Comparison of ENCODE assay signal across 8 cellular contexts in the genomic region with DNA sequence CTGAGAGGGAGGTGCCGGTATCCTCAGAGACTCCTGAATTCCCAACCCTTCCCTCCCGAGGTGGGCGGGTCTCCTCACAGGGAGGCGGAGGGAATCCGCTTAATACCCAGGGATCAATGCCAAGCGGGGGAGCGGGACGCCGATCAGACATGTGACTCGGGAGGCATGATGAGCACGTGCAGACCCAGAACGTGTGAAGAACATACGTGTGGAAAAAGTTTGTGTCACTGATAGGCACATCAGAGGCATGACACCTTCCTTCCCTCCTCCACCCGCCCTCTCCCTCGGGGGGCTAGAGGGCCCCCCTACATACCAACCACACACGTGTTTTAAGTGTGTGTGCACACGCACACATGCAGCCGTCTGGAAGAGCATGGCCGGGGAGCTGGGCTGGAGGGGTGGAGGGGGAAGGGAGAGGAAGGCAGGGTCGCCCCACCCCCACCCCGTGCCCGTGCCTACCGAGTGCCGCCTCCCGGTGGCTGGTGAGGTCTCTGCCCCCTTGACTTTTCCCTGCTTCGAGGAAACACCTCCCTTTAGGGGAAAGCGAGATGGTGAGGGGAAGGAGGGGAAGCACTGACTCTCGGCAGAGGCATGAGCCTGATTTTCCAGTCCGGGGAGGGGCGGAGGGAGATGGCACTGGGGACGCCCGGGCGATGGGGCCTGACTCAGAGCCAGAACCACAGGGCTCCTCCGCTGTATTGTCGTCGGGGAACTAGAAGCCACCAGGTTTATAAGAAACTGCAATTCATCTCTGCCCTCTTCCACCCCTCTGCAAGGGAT. TPM values are rescaled to one million over a fixed set of nuclear protein-coding genes. Genes with fewer than 3 reads are reported as not detected.
DNase-seq lines count a peak whose midpoint lies in the region; ATAC-seq and TF ChIP-seq lines count a peak whose summit lies in the region.

No MANE protein-coding gene starts in this region.

- DNase-seq in WTC11 (ENCODE audit: low spot score) (peak; percentile 59), mammary epithelial cell (peak; percentile 32), ecto neural progenitor cell (ENCODE audit: low spot score) (no peak), NCI-H128 (lab: John Stamatoyannopoulos, UW; ENCODE audit: unreplicated experiment) (no peak), HuH-7 (ENCODE audit: low spot score) (no peak)
- DNase-seq in stimulated activated CD4-positive, alpha-beta T cell treated with anti-CD3 and anti-CD28 coated beads, Interleukin-1b, Interleukin-23, amount 100 ng/mL, for 4 hours (ENCODE audit: low read depth in 2 of 2): peak; percentile 91 to 97

- H3K27me3 Mint-ChIP-seq in WTC11 (ENCODE audit: low read depth): peaks cover 61% of the 10 kb centered on the region

- peaks cover 0 to 40% (median 0%) of the 10 kb centered on the region in 11 experiments; a peak in 6 of 22 replicates for H3K27me3 ChIP-seq in BLaER1 treated with 17β-estradiol and CSF1 and Interleukin-3, amounts not matched to agents 10 nM and 100 nM
- peaks cover 10% of the 10 kb centered on the region for H3K27me3 ChIP-seq in mammary epithelial cell (ENCODE audit: insufficient read depth, low read length)

- peak overlapping the region in 2 of 10 experiments; percentile 7 to 13; a peak in 1 of 20 replicates for H3K4me3 ChIP-seq in BLaER1 treated with 17β-estradiol and CSF1 and Interleukin-3, amounts not matched to agents 10 nM and 100 nM
- no peak overlapping the region for H3K4me3 ChIP-seq in mammary epithelial cell (replicated peaks in 1 of 3; ENCODE audit: insufficient read depth in 1 of 3, low read depth in 2 of 3, low read length in 3 of 3)

- POLR2A ChIA-PET in WTC11 (lab: Charles Lee): no interaction called here

- dilution Hi-C loops in mammary epithelial cell (cut with HindIII; ENCODE audit: low sequenced_read_pairs): no loop called here

- H3K27ac ChIP-seq in BLaER1 treated with 17β-estradiol and CSF1 and Interleukin-3, amounts not matched to agents 10 nM and 100 nM: peak overlapping the region in 1 of 11 experiments; percentile 17; a peak in 2 of 22 replicates
- H3K27ac ChIP-seq in mammary epithelial cell (ENCODE audit: insufficient read depth, low read depth, low read length): no peak overlapping the region

- no peak overlapping the region for H3K27ac Mint-ChIP-seq in WTC11

- H3K36me3 Mint-ChIP-seq in WTC11: no peaks in the 10 kb centered on the region

- peak overlapping the region; percentile 53 for H3K4me3 Mint-ChIP-seq in WTC11

- H3K9ac ChIP-seq in BLaER1 treated with 17β-estradiol and CSF1 and Interleukin-3, amounts not matched to agents 10 nM and 100 nM: peak overlapping the region in 6 of 11 experiments; percentile 1 to 49 (median 10); a peak in 3 of 22 replicates
- H3K9ac ChIP-seq in mammary epithelial cell (ENCODE audit: insufficient read depth, low read length): no peak overlapping the region

- H3K4me1 ChIP-seq in BLaER1 treated with 17β-estradiol and CSF1 and Interleukin-3, amounts not matched to agents 10 nM and 100 nM: peaks cover 57 to 77% (median 71%) of the 10 kb centered on the region in 10 experiments
- peaks cover 8% of the 10 kb centered on the region for H3K4me1 ChIP-seq in mammary epithelial cell (ENCODE audit: insufficient read depth, low read length)

- H3K79me2 ChIP-seq in mammary epithelial cell (ENCODE audit: insufficient read depth, low read length): no peaks in the 10 kb centered on the region

- H4K20me1 ChIP-seq in BLaER1 treated with 17β-estradiol and CSF1 and Interleukin-3, amounts not matched to agents 10 nM and 100 nM: peaks cover 0 to 62% (median 0%) of the 10 kb centered on the region in 11 experiments; a peak in 6 of 22 replicates
- H4K20me1 ChIP-seq in mammary epithelial cell (ENCODE audit: insufficient read depth, low read length): no peaks in the 10 kb centered on the region

- peak overlapping the region; percentile 70 to 92 (median 86) for H3K4me2 ChIP-seq in BLaER1 treated with 17β-estradiol and CSF1 and Interleukin-3, amounts not matched to agents 10 nM and 100 nM
- H3K4me2 ChIP-seq in mammary epithelial cell (ENCODE audit: insufficient read depth, low read depth, low read length): no peak overlapping the region

- in situ Hi-C loops in mammary epithelial cell (cut with MboI; ENCODE audit: low sequenced_read_pairs in 2 of 2): no loop called here

- BruUV-seq in mammary epithelial cell (replicated peaks; lab: Mats Ljungman, UMichigan): no TSS peak

- ATAC-seq in HG02610 (IDR thresholded peaks at IDR 0.05; ENCODE audit: unreplicated experiment) (peak; percentile 60), WTC11 (peak; percentile 72)

- intact Hi-C loops in mammary epithelial cell (cut with micrococcal nuclease): no loop called here

- H3K9me3 ChIP-seq in BLaER1 treated with 17β-estradiol and CSF1 and Interleukin-3, amounts not matched to agents 10 nM and 100 nM (replicated peaks in 1 of 11): no peaks in the 10 kb centered on the region
- no peaks in the 10 kb centered on the region for H3K9me3 ChIP-seq in mammary epithelial cell (replicated peaks; ENCODE audit: insufficient read depth, low read length)

- H3K4me1 Mint-ChIP-seq in WTC11: peaks cover 14% of the 10 kb centered on the region

- no peaks in the 10 kb centered on the region for H3K36me3 ChIP-seq in BLaER1 treated with 17β-estradiol and CSF1 and Interleukin-3, amounts not matched to agents 10 nM and 100 nM
- H3K36me3 ChIP-seq in mammary epithelial cell (ENCODE audit: insufficient read depth, low read length): no peaks in the 10 kb centered on the region

- WGBS in mammary epithelial cell (ENCODE audit: low coverage, missing lambda C conversion rate): 15% methylated on average over 4 of the region's 36 CpGs

- no peak overlapping the region for H2AFZ ChIP-seq in mammary epithelial cell (ENCODE audit: low read depth, low read length)

- no peak for TF ChIP-seq CTCF in WTC11 (IDR thresholded peaks at IDR 0.05)
- no peak for TF ChIP-seq CTCF in mammary epithelial cell (conservative IDR thresholded peaks at IDR 0.05 in 1 of 2, IDR thresholded peaks at IDR 0.05 in 1 of 2; ENCODE audit: extremely low read depth in 1 of 2, insufficient read depth in 1 of 2, low read depth in 1 of 2, low read length in 2 of 2)

- CTCF ChIA-PET in WTC11 (lab: Charles Lee) (interaction anchor here (1.3 to 1.7 kb wide), 2 partner anchors 12 to 21 kb away, joined by 7 to 9 read pairs; a partner anchor contains a TSS), mammary epithelial cell (lab: Charles Lee; ENCODE audit: low non-redundant PET) (no interaction called here)

- no peaks in the 10 kb centered on the region for H3K9me3 Mint-ChIP-seq in WTC11

TF ChIP-seq in WTC11, 78 proteins besides CTCF, POLR2A, EP300 and RAD21 (continues in another document):
- TF ChIP-seq, protein P1, sequence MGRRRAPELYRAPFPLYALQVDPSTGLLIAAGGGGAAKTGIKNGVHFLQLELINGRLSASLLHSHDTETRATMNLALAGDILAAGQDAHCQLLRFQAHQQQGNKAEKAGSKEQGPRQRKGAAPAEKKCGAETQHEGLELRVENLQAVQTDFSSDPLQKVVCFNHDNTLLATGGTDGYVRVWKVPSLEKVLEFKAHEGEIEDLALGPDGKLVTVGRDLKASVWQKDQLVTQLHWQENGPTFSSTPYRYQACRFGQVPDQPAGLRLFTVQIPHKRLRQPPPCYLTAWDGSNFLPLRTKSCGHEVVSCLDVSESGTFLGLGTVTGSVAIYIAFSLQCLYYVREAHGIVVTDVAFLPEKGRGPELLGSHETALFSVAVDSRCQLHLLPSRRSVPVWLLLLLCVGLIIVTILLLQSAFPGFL (CRISPR knock-in tag; IDR thresholded peaks at IDR 0.05; ENCODE audit: borderline replicate concordance): peak; percentile 27; the same call in 1 of the 2 replicates
- peak; percentile 84 for TF ChIP-seq CREB1 (CRISPR knock-in tag; IDR thresholded peaks at IDR 0.05)
- TF ChIP-seq, protein P2, sequence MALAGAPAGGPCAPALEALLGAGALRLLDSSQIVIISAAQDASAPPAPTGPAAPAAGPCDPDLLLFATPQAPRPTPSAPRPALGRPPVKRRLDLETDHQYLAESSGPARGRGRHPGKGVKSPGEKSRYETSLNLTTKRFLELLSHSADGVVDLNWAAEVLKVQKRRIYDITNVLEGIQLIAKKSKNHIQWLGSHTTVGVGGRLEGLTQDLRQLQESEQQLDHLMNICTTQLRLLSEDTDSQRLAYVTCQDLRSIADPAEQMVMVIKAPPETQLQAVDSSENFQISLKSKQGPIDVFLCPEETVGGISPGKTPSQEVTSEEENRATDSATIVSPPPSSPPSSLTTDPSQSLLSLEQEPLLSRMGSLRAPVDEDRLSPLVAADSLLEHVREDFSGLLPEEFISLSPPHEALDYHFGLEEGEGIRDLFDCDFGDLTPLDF (CRISPR knock-in tag; IDR thresholded peaks at IDR 0.05): peak; percentile 95
- peak; percentile 83; the same call in 1 of the 2 replicates for TF ChIP-seq FOXJ3 (CRISPR knock-in tag; IDR thresholded peaks at IDR 0.05; ENCODE audit: borderline replicate concordance)
- no peak for TF ChIP-seq GTF2I (CRISPR knock-in tag; conservative IDR thresholded peaks at IDR 0.05)
- TF ChIP-seq, protein P3, sequence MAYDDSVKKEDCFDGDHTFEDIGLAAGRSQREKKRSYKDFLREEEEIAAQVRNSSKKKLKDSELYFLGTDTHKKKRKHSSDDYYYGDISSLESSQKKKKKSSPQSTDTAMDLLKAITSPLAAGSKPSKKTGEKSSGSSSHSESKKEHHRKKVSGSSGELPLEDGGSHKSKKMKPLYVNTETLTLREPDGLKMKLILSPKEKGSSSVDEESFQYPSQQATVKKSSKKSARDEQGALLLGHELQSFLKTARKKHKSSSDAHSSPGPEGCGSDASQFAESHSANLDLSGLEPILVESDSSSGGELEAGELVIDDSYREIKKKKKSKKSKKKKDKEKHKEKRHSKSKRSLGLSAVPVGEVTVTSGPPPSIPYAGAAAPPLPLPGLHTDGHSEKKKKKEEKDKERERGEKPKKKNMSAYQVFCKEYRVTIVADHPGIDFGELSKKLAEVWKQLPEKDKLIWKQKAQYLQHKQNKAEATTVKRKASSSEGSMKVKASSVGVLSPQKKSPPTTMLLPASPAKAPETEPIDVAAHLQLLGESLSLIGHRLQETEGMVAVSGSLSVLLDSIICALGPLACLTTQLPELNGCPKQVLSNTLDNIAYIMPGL (CRISPR knock-in tag; IDR thresholded peaks at IDR 0.05): no peak

RNA-seq across cellular contexts. Expression of a gene that starts 12.1 kb away (rescaled TPM):
- 0.15 to 0.18 TPM in 2 of 3 replicates, not detected in the other for total RNA-seq in WTC11 (2021)
- total RNA-seq in mammary epithelial cell: not detected
- polyA plus RNA-seq in mammary epithelial cell: not detected
- not detected for polyA minus RNA-seq in mammary epithelial cell

RNA-seq across cellular contexts. Expression of a gene that starts 27.0 kb away (rescaled TPM):
- 14.7 to 17.4 TPM (median 15.8 TPM) in 3 replicates for total RNA-seq in WTC11 (2021)
- total RNA-seq in mammary epithelial cell: 1 to 10 TPM; 2.2 to 5.6 TPM
- polyA plus RNA-seq in mammary epithelial cell: 2.4 TPM
- 2.1 TPM for polyA minus RNA-seq in mammary epithelial cell

Comparison
In these comparisons a context has a peak if more than half of its experiments do, and no peak if none do; other contexts are left out.
1. DNase-seq: peak in WTC11 (single experiment), mammary epithelial cell (single experiment) and stimulated activated CD4-positive, alpha-beta T cell treated with anti-CD3 and anti-CD28 coated beads, Interleukin-1b, Interleukin-23, amount 100 ng/mL, for 4 hours (2 of 2); none in ecto neural progenitor cell (single experiment), NCI-H128 (single experiment) and HuH-7 (single experiment).